Comparison of ENCODE assay signal across 17 cellular contexts in the genomic region with DNA sequence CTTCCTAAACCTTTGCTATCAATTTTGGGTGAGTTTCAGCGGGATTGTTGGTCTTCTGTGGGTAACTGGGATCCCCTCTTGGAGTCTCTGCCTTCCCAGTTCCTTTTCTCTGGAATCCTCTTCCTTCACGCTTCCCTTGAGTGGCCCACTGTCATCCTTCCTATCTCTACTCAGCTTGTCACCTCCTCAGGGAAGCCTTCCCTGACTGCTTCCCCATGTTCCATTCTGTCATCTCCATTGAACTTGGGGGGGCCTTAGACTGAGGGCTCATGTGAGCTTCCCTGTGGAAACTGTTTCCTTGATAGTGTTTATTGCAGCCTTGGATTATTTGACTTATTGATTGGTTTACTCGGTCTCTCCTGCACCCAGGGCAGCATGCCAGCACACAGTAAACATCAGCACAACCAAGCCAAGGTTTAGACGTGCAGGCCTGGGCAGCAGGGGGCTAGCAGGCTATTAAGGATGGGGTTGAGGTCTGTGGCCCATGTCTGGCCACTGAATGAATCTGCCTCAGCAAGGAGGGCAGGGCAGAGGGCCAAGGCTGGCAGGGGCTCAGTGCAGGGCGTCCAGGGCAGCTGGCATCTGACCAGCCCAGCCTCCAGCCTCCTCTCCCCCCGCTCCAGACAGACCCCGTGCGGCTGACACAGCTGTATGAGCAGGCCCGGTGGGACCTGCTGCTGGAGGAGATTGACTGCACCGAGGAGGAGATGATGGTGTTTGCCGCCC. TPM values are rescaled to one million over a fixed set of nuclear protein-coding genes. Genes with fewer than 3 reads are reported as not detected.
DNase-seq lines count a peak whose midpoint lies in the region; ATAC-seq, FAIRE-seq and TF ChIP-seq lines count a peak whose summit lies in the region.
"Had no signal": no experiment of that assay in that cellular context is flagged by ENCODE, and none has a peak within 500 bp of the region (broad histone marks: within the 10 kb centered on the region; RNA-seq: fewer than 3 reads in every experiment).

No MANE protein-coding gene starts in this region.

- no peak for ATAC-seq in CD4-positive, alpha-beta T cell (ENCODE audit: poor library complexity)
- ATAC-seq: HCT116, upper lobe of right lung had no signal

- H3K4me3 Mint-ChIP-seq in CD4-positive, alpha-beta T cell: no peak overlapping the region
- no peak overlapping the region for H3K4me3 Mint-ChIP-seq in astrocyte (ENCODE audit: unreplicated experiment)
- no peak overlapping the region for H3K4me3 Mint-ChIP-seq in neural progenitor cell
- H3K4me3 Mint-ChIP-seq: naive B cell; T-helper 1 cell treated with Interleukin-12 subunit alpha and Interleukin-12 subunit beta and Interleukin-4 antibody, amounts not matched to agents 30 μg/mL and 1 μg/mL, for 36 hours had no signal

- no peaks in the 10 kb centered on the region for H3K36me3 ChIP-seq in astrocyte (ENCODE audit: insufficient read depth, low read length)
- no peaks in the 10 kb centered on the region for H3K36me3 ChIP-seq in neural progenitor cell

- H2AFZ ChIP-seq in astrocyte (ENCODE audit: low read depth, low read length) (no peak overlapping the region), neural progenitor cell (replicated peaks) (no peak overlapping the region)

- POLR2A ChIA-PET in CD4-positive, alpha-beta T cell (lab: Charles Lee): interaction anchor here (1.1 kb wide), 1 partner anchor 14 kb away, joined by 3 read pairs; no protein-coding TSS in a partner anchor

- no peak overlapping the region for H3K4me2 ChIP-seq in astrocyte (ENCODE audit: low read length)
- no peak overlapping the region for H3K4me2 ChIP-seq in neural progenitor cell

- no peak for TF ChIP-seq CTCF in CD4-positive, alpha-beta T cell (IDR thresholded peaks at IDR 0.05)
- no peak for TF ChIP-seq CTCF in astrocyte (IDR thresholded peaks at IDR 0.05; ENCODE audit: insufficient read depth, low read depth, low read length)
- TF ChIP-seq CTCF in neural progenitor cell (IDR thresholded peaks at IDR 0.05): no peak

- H3K27me3 ChIP-seq in CD4-positive, alpha-beta T cell (ENCODE audit: control insufficient read depth, insufficient read depth, low read length): no peaks in the 10 kb centered on the region
- H3K27me3 ChIP-seq in astrocyte (ENCODE audit: insufficient read depth, low read length) (no peaks in the 10 kb centered on the region), neural progenitor cell (no peaks in the 10 kb centered on the region)
- H3K27me3 ChIP-seq: dorsolateral prefrontal cortex, esophagus squamous epithelium, stomach, upper lobe of right lung had no signal

- CTCF ChIA-PET in CD4-positive, alpha-beta T cell (lab: Charles Lee): interaction anchor here (0.8 kb wide), 1 partner anchor 15 kb away, joined by 3 read pairs; no protein-coding TSS in a partner anchor

- H3K79me2 ChIP-seq in astrocyte (ENCODE audit: insufficient read depth, low read length): no peaks in the 10 kb centered on the region
- H3K79me2 ChIP-seq in neural progenitor cell (ENCODE audit: low read depth): no peaks in the 10 kb centered on the region

- H3K4me1 ChIP-seq in astrocyte (ENCODE audit: insufficient read depth, low read length): peaks cover under 1% of the 10 kb centered on the region
- no peaks in the 10 kb centered on the region for H3K4me1 ChIP-seq in neural progenitor cell
- H3K4me1 ChIP-seq: lower lobe of right lung, upper lobe of right lung had no signal

- no peaks in the 10 kb centered on the region for H3K27me3 Mint-ChIP-seq in CD4-positive, alpha-beta T cell
- no peaks in the 10 kb centered on the region for H3K27me3 Mint-ChIP-seq in astrocyte (ENCODE audit: low read depth, unreplicated experiment)
- no peaks in the 10 kb centered on the region for H3K27me3 Mint-ChIP-seq in neural progenitor cell (ENCODE audit: insufficient read depth, low read depth)
- H3K27me3 Mint-ChIP-seq: naive B cell had no signal

- H4K20me1 ChIP-seq in astrocyte (ENCODE audit: insufficient read depth, low read length) (no peaks in the 10 kb centered on the region), neural progenitor cell (ENCODE audit: low read depth) (no peaks in the 10 kb centered on the region)

- TF ChIP-seq POLR2A in GM12892 (IDR thresholded peaks at IDR 0.05; ENCODE audit: low read depth, low read length) (no peak), erythroblast (IDR thresholded peaks at IDR 0.05; ENCODE audit: low read length) (no peak)

- H3K36me3 Mint-ChIP-seq in CD4-positive, alpha-beta T cell (ENCODE audit: low read depth): peaks cover 46% of the 10 kb centered on the region
- H3K36me3 Mint-ChIP-seq in astrocyte (ENCODE audit: low read depth, unreplicated experiment) (peaks cover 12% of the 10 kb centered on the region), neural progenitor cell (peaks cover 6% of the 10 kb centered on the region)

- peaks cover 8% of the 10 kb centered on the region for H3K4me1 Mint-ChIP-seq in CD4-positive, alpha-beta T cell (ENCODE audit: low read depth)
- peaks cover 3% of the 10 kb centered on the region for H3K4me1 Mint-ChIP-seq in astrocyte (ENCODE audit: low read depth, unreplicated experiment)
- H3K4me1 Mint-ChIP-seq in neural progenitor cell: peaks cover 3% of the 10 kb centered on the region

- H3K4me3 ChIP-seq in astrocyte (ENCODE audit: insufficient read depth, low read depth, low read length) (no peak overlapping the region), neural progenitor cell (no peak overlapping the region)
- H3K4me3 ChIP-seq: dorsolateral prefrontal cortex, esophagus squamous epithelium, lower lobe of right lung, stomach, upper lobe of right lung had no signal

- H3F3A ChIP-seq in neural progenitor cell (ENCODE audit: low read depth): no peaks in the 10 kb centered on the region

- H3K9ac ChIP-seq in astrocyte (ENCODE audit: low read length): no peak overlapping the region
- H3K9ac ChIP-seq in neural progenitor cell: no peak overlapping the region

- no peaks in the 10 kb centered on the region for H3K9me3 Mint-ChIP-seq in CD4-positive, alpha-beta T cell
- H3K9me3 Mint-ChIP-seq in astrocyte (ENCODE audit: unreplicated experiment): no peaks in the 10 kb centered on the region
- no peaks in the 10 kb centered on the region for H3K9me3 Mint-ChIP-seq in neural progenitor cell
- H3K9me3 Mint-ChIP-seq: naive B cell; T-helper 1 cell treated with Interleukin-12 subunit alpha and Interleukin-12 subunit beta and Interleukin-4 antibody, amounts not matched to agents 30 μg/mL and 1 μg/mL, for 36 hours had no signal

- intact Hi-C loops in CD4-positive, alpha-beta T cell (cut with DNase I, micrococcal nuclease): no loop called here
- intact Hi-C loops in cardiac septum (cut with DNase I): no loop called here

- FAIRE-seq in GM12892 (lab: Jason Lieb, UNC) (peak; percentile 40), astrocyte (lab: Jason Lieb, UNC) (no peak), RCC 7860 (lab: Jason Lieb, UNC) (no peak)

- no peak for DNase-seq in CD4-positive, alpha-beta T cell
- DNase-seq in GM12892 (ENCODE audit: insufficient read length): no peak
- DNase-seq in astrocyte (ENCODE audit: low read depth): no peak
- peak; percentile 1 for DNase-seq in neural progenitor cell (ENCODE audit: low spot score)
- DNase-seq in RCC 7860 (ENCODE audit: low spot score): no peak
- no peak for DNase-seq in DMS53 (lab: John Stamatoyannopoulos, UW)
- DNase-seq in erythroblast (lab: John Stamatoyannopoulos, UW): no peak
- no peak for DNase-seq in cardiac septum (ENCODE audit: low spot score)
- DNase-seq: dorsolateral prefrontal cortex, esophagus squamous epithelium, lower lobe of right lung, naive B cell, NCI-H510A, stomach had no signal

- peak overlapping the region; percentile 44 for H3K27ac Mint-ChIP-seq in CD4-positive, alpha-beta T cell
- H3K27ac Mint-ChIP-seq in astrocyte (ENCODE audit: unreplicated experiment): peak overlapping the region; percentile 4
- H3K27ac Mint-ChIP-seq in neural progenitor cell: no peak overlapping the region
- H3K27ac Mint-ChIP-seq: T-helper 1 cell treated with Interleukin-12 subunit alpha and Interleukin-12 subunit beta and Interleukin-4 antibody, amounts not matched to agents 30 μg/mL and 1 μg/mL, for 36 hours had no signal

- H3K27ac ChIP-seq in CD4-positive, alpha-beta T cell (ENCODE audit: low read depth, low read length): no peak overlapping the region
- H3K27ac ChIP-seq in astrocyte (ENCODE audit: low read depth, low read length) (no peak overlapping the region), neural progenitor cell (no peak overlapping the region)
- H3K27ac ChIP-seq: dorsolateral prefrontal cortex, esophagus squamous epithelium, lower lobe of right lung, stomach, upper lobe of right lung had no signal

- no peaks in the 10 kb centered on the region for H3K9me3 ChIP-seq in CD4-positive, alpha-beta T cell (ENCODE audit: control insufficient read depth, low read length)
- H3K9me3 ChIP-seq in astrocyte (ENCODE audit: insufficient read depth, low read depth, low read length) (no peaks in the 10 kb centered on the region), neural progenitor cell (ENCODE audit: low read depth) (no peaks in the 10 kb centered on the region)
- H3K9me3 ChIP-seq: esophagus squamous epithelium, lower lobe of right lung, stomach, upper lobe of right lung had no signal

RNA-seq across cellular contexts. Expression of a gene that starts 7.2 kb away (rescaled TPM):
- 10 to 100 TPM; 11.3 to 11.5 TPM for total RNA-seq in CD4-positive, alpha-beta T cell
- 49.2 TPM for polyA plus RNA-seq in GM12892 (2012; ENCODE audit: missing spikeins)
- total RNA-seq in astrocyte: 28.8 and 29.4 TPM in 2 replicates
- total RNA-seq in neural progenitor cell (ENCODE audit: low replicate concordance): 17.5 and 63.4 TPM in 2 replicates
- total RNA-seq in cardiac septum: 49.7 TPM

RNA-seq across cellular contexts. Expression of a gene that starts 7.3 kb away (rescaled TPM):
- total RNA-seq in CD4-positive, alpha-beta T cell: 10 to 100 TPM; 26.8 to 26.9 TPM
- 32.2 TPM for polyA plus RNA-seq in GM12892 (2012; ENCODE audit: missing spikeins)
- total RNA-seq in astrocyte (40.2 and 40.7 TPM in 2 replicates), neural progenitor cell (ENCODE audit: low replicate concordance) (23.5 and 28.8 TPM in 2 replicates), cardiac septum (75.0 TPM)

RNA-seq across cellular contexts. Expression of a gene that starts 11.6 kb away (rescaled TPM):
- 10 to 100 TPM; 35.9 to 37.9 TPM for total RNA-seq in CD4-positive, alpha-beta T cell
- polyA plus RNA-seq in GM12892 (2012; ENCODE audit: missing spikeins): 41.5 TPM
- total RNA-seq in astrocyte (23.8 and 25.7 TPM in 2 replicates), neural progenitor cell (ENCODE audit: low replicate concordance) (3.9 and 18.1 TPM in 2 replicates), cardiac septum (51.9 TPM)

RNA-seq across cellular contexts. Expression of a gene that starts 12.3 kb away (rescaled TPM):
- total RNA-seq in CD4-positive, alpha-beta T cell: 10 to 100 TPM; 55.8 to 61.1 TPM
- polyA plus RNA-seq in GM12892 (2012; ENCODE audit: missing spikeins): 80.6 TPM
- total RNA-seq in astrocyte: 1.3 and 1.6 TPM in 2 replicates
- 0.31 TPM in 1 of 2 replicates, not detected in the other for total RNA-seq in neural progenitor cell (ENCODE audit: low replicate concordance)
- 7.8 TPM for total RNA-seq in cardiac septum

RNA-seq across cellular contexts. Expression of a gene that starts 15.6 kb away (rescaled TPM):
- 10 to 100 TPM; 39.7 to 48.7 TPM for total RNA-seq in CD4-positive, alpha-beta T cell
- 72.9 TPM for polyA plus RNA-seq in GM12892 (2012; ENCODE audit: missing spikeins)
- total RNA-seq in astrocyte: 30.4 and 36.8 TPM in 2 replicates
- total RNA-seq in neural progenitor cell (ENCODE audit: low replicate concordance): 2.3 and 6.8 TPM in 2 replicates
- 261 TPM for total RNA-seq in cardiac septum
